ENCODE assay signal across 18 cellular contexts in genomic region chr17:78438271-78438691, GRCh38. TPM values are rescaled to one million over a fixed set of nuclear protein-coding genes. Genes with fewer than 3 reads are reported as not detected.
DNase-seq lines count a peak whose midpoint lies in the region; ATAC-seq and TF ChIP-seq lines count a peak whose summit lies in the region.
"Had no signal": no experiment of that assay in that cellular context is flagged by ENCODE, and none has a peak within 500 bp of the region (broad histone marks: within the 10 kb centered on the region; RNA-seq: fewer than 3 reads in every experiment).

No MANE protein-coding gene starts in this region.

- ATAC-seq in CD4-positive, CD25-positive, alpha-beta regulatory T cell (ENCODE audit: low read depth in 2 of 2), result no peak
- peak; percentile 52 for ATAC-seq in T-helper 17 cell
- no peak for ATAC-seq in naive thymus-derived CD4-positive, alpha-beta T cell
- ATAC-seq in GM19324 (IDR thresholded peaks at IDR 0.05; ENCODE audit: low FRiP score, unreplicated experiment), result no peak
- ATAC-seq: GM12878, HCT116, PC-3 had no signal

- H3K27me3 ChIP-seq in CD4-positive, CD25-positive, alpha-beta regulatory T cell (ENCODE audit: control insufficient read depth, insufficient read depth, low read length), result no peaks in the 10 kb centered on the region
- no peaks in the 10 kb centered on the region for H3K27me3 ChIP-seq in CD4-positive, alpha-beta memory T cell (ENCODE audit: insufficient read depth, low read length)
- H3K27me3 ChIP-seq in naive thymus-derived CD4-positive, alpha-beta T cell (ENCODE audit: control insufficient read depth in 2 of 2, insufficient read depth in 2 of 2, low read length in 2 of 2), result no peaks in the 10 kb centered on the region
- H3K27me3 ChIP-seq: BE2C had no signal

- no peaks in the 10 kb centered on the region for H3K9me3 ChIP-seq in CD4-positive, CD25-positive, alpha-beta regulatory T cell (ENCODE audit: control insufficient read depth in 2 of 2, low read length in 2 of 2)
- no peaks in the 10 kb centered on the region for H3K9me3 ChIP-seq in CD4-positive, alpha-beta memory T cell (ENCODE audit: control insufficient read depth in 1 of 2, low read length in 2 of 2)
- H3K9me3 ChIP-seq in T-helper 17 cell (ENCODE audit: control insufficient read depth, low read length, poor library complexity, severe bottlenecking), result no peaks in the 10 kb centered on the region
- no peaks in the 10 kb centered on the region for H3K9me3 ChIP-seq in naive thymus-derived CD4-positive, alpha-beta T cell (ENCODE audit: control insufficient read depth in 2 of 3, low read length in 3 of 3)
- H3K9me3 ChIP-seq: BE2C had no signal

- H3K36me3 Mint-ChIP-seq in CD4-positive, CD25-positive, alpha-beta regulatory T cell, result no peaks in the 10 kb centered on the region
- H3K36me3 Mint-ChIP-seq in CD4-positive, alpha-beta memory T cell, result no peaks in the 10 kb centered on the region
- H3K36me3 Mint-ChIP-seq in T-helper 17 cell (ENCODE audit: low read depth), result no peaks in the 10 kb centered on the region
- peaks cover 0 to 2% (median 0%) of the 10 kb centered on the region in 5 donors for H3K36me3 Mint-ChIP-seq in naive thymus-derived CD4-positive, alpha-beta T cell

- H3K27ac Mint-ChIP-seq in CD4-positive, CD25-positive, alpha-beta regulatory T cell, result peak overlapping the region in 2 of 3 donors; percentile 72 to 93
- peak overlapping the region in 5 of 7 donors; percentile 53 to 87 (median 81) for H3K27ac Mint-ChIP-seq in CD4-positive, alpha-beta memory T cell
- peak overlapping the region; percentile 81 for H3K27ac Mint-ChIP-seq in T-helper 17 cell
- H3K27ac Mint-ChIP-seq in naive thymus-derived CD4-positive, alpha-beta T cell, result peak overlapping the region in 6 of 9 donors; percentile 51 to 89 (median 72)

- no peak overlapping the region for H3K27ac ChIP-seq in CD4-positive, CD25-positive, alpha-beta regulatory T cell (ENCODE audit: insufficient read depth, low read length, poor library complexity, severe bottlenecking)
- H3K27ac ChIP-seq in CD4-positive, alpha-beta memory T cell (ENCODE audit: low read depth, low read length), result no peak overlapping the region
- no peak overlapping the region for H3K27ac ChIP-seq in naive thymus-derived CD4-positive, alpha-beta T cell (ENCODE audit: low read depth, low read length)
- H3K27ac ChIP-seq: GM23248 had no signal

- intact Hi-C loops in CD4-positive, alpha-beta memory T cell (cut with micrococcal nuclease), result no loop called here
- intact Hi-C loops in naive thymus-derived CD4-positive, alpha-beta T cell (cut with micrococcal nuclease), result no loop called here

- no peaks in the 10 kb centered on the region for H3K4me1 ChIP-seq in CD4-positive, CD25-positive, alpha-beta regulatory T cell (ENCODE audit: control insufficient read depth, insufficient read depth, low read length, poor library complexity, severe bottlenecking)
- H3K4me1 ChIP-seq in CD4-positive, alpha-beta memory T cell (ENCODE audit: insufficient read depth, low read length), result no peaks in the 10 kb centered on the region
- no peaks in the 10 kb centered on the region for H3K4me1 ChIP-seq in naive thymus-derived CD4-positive, alpha-beta T cell (ENCODE audit: control insufficient read depth in 2 of 2, insufficient read depth in 2 of 2, low read length in 2 of 2)

- no peaks in the 10 kb centered on the region for H3K36me3 ChIP-seq in CD4-positive, CD25-positive, alpha-beta regulatory T cell (ENCODE audit: control insufficient read depth, insufficient read depth, low read length)
- no peaks in the 10 kb centered on the region for H3K36me3 ChIP-seq in CD4-positive, alpha-beta memory T cell (ENCODE audit: insufficient read depth, low read length)
- no peaks in the 10 kb centered on the region for H3K36me3 ChIP-seq in naive thymus-derived CD4-positive, alpha-beta T cell (ENCODE audit: control insufficient read depth in 2 of 3, insufficient read depth in 3 of 3, low read length in 3 of 3)
- H3K36me3 ChIP-seq: BE2C had no signal

- H3K27me3 Mint-ChIP-seq in CD4-positive, CD25-positive, alpha-beta regulatory T cell, result no peaks in the 10 kb centered on the region
- no peaks in the 10 kb centered on the region for H3K27me3 Mint-ChIP-seq in CD4-positive, alpha-beta memory T cell
- no peaks in the 10 kb centered on the region for H3K27me3 Mint-ChIP-seq in T-helper 17 cell
- no peaks in the 10 kb centered on the region for H3K27me3 Mint-ChIP-seq in naive thymus-derived CD4-positive, alpha-beta T cell

- no peak overlapping the region for H3K4me3 ChIP-seq in CD4-positive, CD25-positive, alpha-beta regulatory T cell (ENCODE audit: low read depth, low read length)
- no peak overlapping the region for H3K4me3 ChIP-seq in CD4-positive, alpha-beta memory T cell (ENCODE audit: low read length in 2 of 2)
- H3K4me3 ChIP-seq in naive thymus-derived CD4-positive, alpha-beta T cell (ENCODE audit: low read length), result no peak overlapping the region
- H3K4me3 ChIP-seq: GM12878, GM23248 had no signal

- DNase-seq in CD4-positive, CD25-positive, alpha-beta regulatory T cell, result peak in 1 of 3 donors; percentile 54
- DNase-seq in CD4-positive, alpha-beta memory T cell, result peak in 4 of 5 donors; percentile 17 to 64 (median 52)
- DNase-seq in T-helper 17 cell (no peak), kidney glomerular epithelial cell (lab: John Stamatoyannopoulos, UW) (no peak), GM13976 (ENCODE audit: low spot score) (no peak)
- peak in 6 of 9 donors; percentile 15 to 64 (median 30) for DNase-seq in naive thymus-derived CD4-positive, alpha-beta T cell
- no peak for DNase-seq in activated CD8-positive, alpha-beta memory T cell treated with anti-CD3 and anti-CD28 coated beads, Interleukin-2, amount 50 U/mL, for 4 hours
- DNase-seq: BE2C, NCI-H1092, NCI-H1694, NCI-H2107, NCI-H226, NCI-H526 treated with DMSO at 0.1 percent for 48 hours, PC-3 had no signal

- peaks cover 0 to 5% (median 0%) of the 10 kb centered on the region in 4 donors for H3K4me1 Mint-ChIP-seq in CD4-positive, CD25-positive, alpha-beta regulatory T cell
- peaks cover 0 to 5% (median 3%) of the 10 kb centered on the region in 4 donors for H3K4me1 Mint-ChIP-seq in CD4-positive, alpha-beta memory T cell
- peaks cover 7% of the 10 kb centered on the region for H3K4me1 Mint-ChIP-seq in T-helper 17 cell
- peaks cover 0 to 7% (median 4%) of the 10 kb centered on the region in 7 donors for H3K4me1 Mint-ChIP-seq in naive thymus-derived CD4-positive, alpha-beta T cell

- peak overlapping the region; percentile 22 to 61 (median 38) for H3K4me3 Mint-ChIP-seq in CD4-positive, CD25-positive, alpha-beta regulatory T cell
- H3K4me3 Mint-ChIP-seq in CD4-positive, alpha-beta memory T cell, result peak overlapping the region in 1 of 8 donors; percentile 15
- H3K4me3 Mint-ChIP-seq in T-helper 17 cell, result peak overlapping the region; percentile 73
- H3K4me3 Mint-ChIP-seq in naive thymus-derived CD4-positive, alpha-beta T cell, result peak overlapping the region in 1 of 10 donors; percentile 20

- POLR2A ChIA-PET in CD4-positive, alpha-beta memory T cell (lab: Charles Lee; ENCODE audit: partially characterized antibody), result no interaction called here
- POLR2A ChIA-PET in naive thymus-derived CD4-positive, alpha-beta T cell (lab: Charles Lee), result no interaction called here

- no peak for TF ChIP-seq CTCF in GM13976 (IDR thresholded peaks at IDR 0.05; ENCODE audit: borderline replicate concordance, control extremely low read depth, extremely low read depth, insufficient read depth, missing control alignments)

- in situ Hi-C loops in GM13976 (cut with MboI; ENCODE audit: low sequenced_read_pairs, unreplicated experiment), result no loop called here

- CTCF ChIA-PET in CD4-positive, alpha-beta memory T cell (lab: Charles Lee; ENCODE audit: partially characterized antibody), result no interaction called here
- CTCF ChIA-PET in naive thymus-derived CD4-positive, alpha-beta T cell (lab: Charles Lee), result no interaction called here

- no peaks in the 10 kb centered on the region for H3K9me3 Mint-ChIP-seq in CD4-positive, CD25-positive, alpha-beta regulatory T cell
- H3K9me3 Mint-ChIP-seq in CD4-positive, alpha-beta memory T cell, result no peaks in the 10 kb centered on the region
- H3K9me3 Mint-ChIP-seq in naive thymus-derived CD4-positive, alpha-beta T cell, result peaks cover 0 to 2% (median 0%) of the 10 kb centered on the region in 11 donors

RNA-seq across cellular contexts. Expression of gene PGS1, which starts 59.8 kb away (rescaled TPM):
- 50.1 TPM for total RNA-seq in CD4-positive, CD25-positive, alpha-beta regulatory T cell
- 10 to 100 TPM; 29.6 to 35.4 (median 31.5) TPM for polyA plus RNA-seq in CD4-positive, CD25-positive, alpha-beta regulatory T cell
- total RNA-seq in CD4-positive, alpha-beta memory T cell, result 10 to 100 TPM; 84.4 to 84.8 TPM
- polyA plus RNA-seq in CD4-positive, alpha-beta memory T cell, result 10 to 100 TPM; 33.9 to 36.6 TPM
- 10 to 100 TPM; 47.5 to 54.9 TPM for total RNA-seq in T-helper 17 cell
- total RNA-seq in naive thymus-derived CD4-positive, alpha-beta T cell, result 10 to 100 TPM; 66.6 to 84.3 (median 82.0) TPM
- polyA plus RNA-seq in naive thymus-derived CD4-positive, alpha-beta T cell, result 10 to 100 TPM; 36.1 to 52.3 TPM

Comparison
In these comparisons a context has a peak if more than half of its experiments do, and no peak if none do; other contexts are left out.
1. DNase-seq: peak in CD4-positive, alpha-beta memory T cell (4 of 5) and naive thymus-derived CD4-positive, alpha-beta T cell (6 of 9); none in T-helper 17 cell (0 of 3), kidney glomerular epithelial cell (single experiment), GM13976 (single experiment) and activated CD8-positive, alpha-beta memory T cell treated with anti-CD3 and anti-CD28 coated beads, Interleukin-2, amount 50 U/mL, for 4 hours (single experiment).
2. Peak in every context shown above with its lines, with median percentiles within 50 percentile points of each other: H3K27ac Mint-ChIP-seq.